28 cellular contexts compared by ENCODE assay signal in genomic region chr3:180073561-180073960, GRCh38. TPM values are rescaled to one million over a fixed set of nuclear protein-coding genes. Genes with fewer than 3 reads are reported as not detected.
DNase-seq lines count a peak whose midpoint lies in the region; ATAC-seq, FAIRE-seq and TF ChIP-seq lines count a peak whose summit lies in the region.
"Had no signal": no experiment of that assay in that cellular context is flagged by ENCODE, and none has a peak within 500 bp of the region (broad histone marks: within the 10 kb centered on the region; RNA-seq: fewer than 3 reads in every experiment).

No MANE protein-coding gene starts in this region.

- H3K36me3 Mint-ChIP-seq in MCF 10A (ENCODE audit: insufficient read depth, unreplicated experiment), result no peaks in the 10 kb centered on the region
- no peaks in the 10 kb centered on the region for H3K36me3 Mint-ChIP-seq in naive thymus-derived CD4-positive, alpha-beta T cell
- H3K36me3 Mint-ChIP-seq: CD4-positive, alpha-beta memory T cell had no signal

- CTCF ChIA-PET in MCF 10A (lab: Yijun Ruan, JAX), result interaction anchor here (0.7 kb wide), 1 partner anchor 104 kb away, joined by 3 read pairs; no protein-coding TSS in a partner anchor
- CTCF ChIA-PET in naive thymus-derived CD4-positive, alpha-beta T cell (lab: Charles Lee), result no interaction called here

- H3K79me2 ChIP-seq in Karpas-422 (ENCODE audit: low read length), result no peaks in the 10 kb centered on the region

- no peaks in the 10 kb centered on the region for H3K9me2 ChIP-seq in Karpas-422 (replicated peaks; ENCODE audit: insufficient read depth, low read length)

- DNase-seq in MCF 10A (ENCODE audit: unreplicated experiment) (peak; percentile 3), breast epithelium (ENCODE audit: low spot score in 2 of 2) (no peak), bronchial epithelial cell (ENCODE audit: low read depth) (peak; percentile 76), islet precursor cell (peak; percentile 74), NCI-H446 (lab: John Stamatoyannopoulos, UW) (no peak), Karpas-422 (no peak), lower lobe of right lung (no peak)
- no peak for DNase-seq in naive thymus-derived CD4-positive, alpha-beta T cell
- DNase-seq: ACHN; Caco-2; CD4-positive, alpha-beta memory T cell; DMS 273 treated with DMSO at 0.1 percent for 48 hours; DMS79 treated with DMSO at 0.1 percent for 48 hours; GOT3; MV-4-11; NCI-H1105 treated with DMSO at 0.1 percent for 48 hours; NCI-H2081; NCI-H2171 treated with DMSO at 0.1 percent for 48 hours; NCI-H446 treated with DMSO at 0.1 percent for 48 hours; NCI-H526 treated with DMSO at 0.1 percent for 48 hours; OCI-M1; RPMI8226; SHP77 had no signal

- no peaks in the 10 kb centered on the region for H4K20me1 ChIP-seq in Karpas-422 (ENCODE audit: insufficient read depth, low read depth, low read length)
- H4K20me1 ChIP-seq: BLaER1 treated with 17β-estradiol and CSF1 and Interleukin-3, amounts not matched to agents 10 nM and 100 nM had no signal

- H3K9me3 Mint-ChIP-seq in MCF 10A (ENCODE audit: unreplicated experiment), result no peaks in the 10 kb centered on the region
- H3K9me3 Mint-ChIP-seq in naive thymus-derived CD4-positive, alpha-beta T cell, result peaks cover 0 to 9% (median 1%) of the 10 kb centered on the region in 11 donors

- no peak overlapping the region for H3K27ac Mint-ChIP-seq in MCF 10A (ENCODE audit: low read depth, unreplicated experiment)
- H3K27ac Mint-ChIP-seq in naive thymus-derived CD4-positive, alpha-beta T cell, result no peak overlapping the region
- H3K27ac Mint-ChIP-seq: CD4-positive, alpha-beta memory T cell had no signal

- no peaks in the 10 kb centered on the region for H3K36me3 ChIP-seq in breast epithelium
- H3K36me3 ChIP-seq in bronchial epithelial cell (ENCODE audit: control insufficient read depth, insufficient read depth, low read length), result no peaks in the 10 kb centered on the region
- no peaks in the 10 kb centered on the region for H3K36me3 ChIP-seq in Karpas-422 (ENCODE audit: insufficient read depth, low read length)
- no peaks in the 10 kb centered on the region for H3K36me3 ChIP-seq in naive thymus-derived CD4-positive, alpha-beta T cell (ENCODE audit: control insufficient read depth in 2 of 3, insufficient read depth in 3 of 3, low read length in 3 of 3)
- H3K36me3 ChIP-seq in lower lobe of right lung, result no peaks in the 10 kb centered on the region
- H3K36me3 ChIP-seq: BLaER1 treated with 17β-estradiol and CSF1 and Interleukin-3, amounts not matched to agents 10 nM and 100 nM had no signal

- H3K27me3 Mint-ChIP-seq in MCF 10A (ENCODE audit: insufficient read depth, unreplicated experiment), result no peaks in the 10 kb centered on the region
- H3K27me3 Mint-ChIP-seq in naive thymus-derived CD4-positive, alpha-beta T cell, result peaks cover 0 to 9% (median 0%) of the 10 kb centered on the region in 5 donors

- H3K27ac ChIP-seq in breast epithelium (no peak overlapping the region), Karpas-422 (ENCODE audit: low read length) (no peak overlapping the region), lower lobe of right lung (no peak overlapping the region)
- H3K27ac ChIP-seq in naive thymus-derived CD4-positive, alpha-beta T cell (ENCODE audit: low read depth, low read length), result no peak overlapping the region
- H3K27ac ChIP-seq: 22Rv1; BLaER1 treated with 17β-estradiol and CSF1 and Interleukin-3, amounts not matched to agents 10 nM and 100 nM had no signal

- no peak for TF ChIP-seq CTCF in MCF 10A (IDR thresholded peaks at IDR 0.05; ENCODE audit: unreplicated experiment)
- no peak for TF ChIP-seq CTCF in breast epithelium (IDR thresholded peaks at IDR 0.05)
- TF ChIP-seq CTCF in bronchial epithelial cell (IDR thresholded peaks at IDR 0.05; ENCODE audit: insufficient read depth, low read length, severe bottlenecking), result no peak
- no peak for TF ChIP-seq CTCF in lower lobe of right lung (IDR thresholded peaks at IDR 0.05)

- FAIRE-seq in bronchial epithelial cell (lab: Jason Lieb, UNC), result no peak
- FAIRE-seq: GM12878, HepG2, K562 had no signal

- H3K4me3 ChIP-seq in breast epithelium (no peak overlapping the region), bronchial epithelial cell (ENCODE audit: low read depth, low read length) (no peak overlapping the region), Karpas-422 (ENCODE audit: low read length) (no peak overlapping the region), lower lobe of right lung (no peak overlapping the region)
- no peak overlapping the region for H3K4me3 ChIP-seq in naive thymus-derived CD4-positive, alpha-beta T cell (ENCODE audit: low read length)
- H3K4me3 ChIP-seq: BLaER1 treated with 17β-estradiol and CSF1 and Interleukin-3, amounts not matched to agents 10 nM and 100 nM; GM12878; K562 had no signal

- H3K9me3 ChIP-seq in breast epithelium (no peaks in the 10 kb centered on the region), Karpas-422 (ENCODE audit: low read length) (no peaks in the 10 kb centered on the region), lower lobe of right lung (no peaks in the 10 kb centered on the region)
- no peaks in the 10 kb centered on the region for H3K9me3 ChIP-seq in naive thymus-derived CD4-positive, alpha-beta T cell (ENCODE audit: control insufficient read depth in 2 of 3, low read length in 3 of 3)
- H3K9me3 ChIP-seq: Caco-2 had no signal

- no peak for ATAC-seq in naive thymus-derived CD4-positive, alpha-beta T cell
- ATAC-seq in lower lobe of right lung, result no peak
- ATAC-seq: GM12878, HepG2, K562 had no signal

- TF ChIP-seq POLR2A in breast epithelium (IDR thresholded peaks at IDR 0.05), result no peak

- no peak overlapping the region for H3K4me2 ChIP-seq in Karpas-422 (ENCODE audit: low read depth, low read length, poor library complexity, severe bottlenecking)
- H3K4me2 ChIP-seq: BLaER1 treated with 17β-estradiol and CSF1 and Interleukin-3, amounts not matched to agents 10 nM and 100 nM had no signal

- POLR2A ChIA-PET in MCF 10A (lab: Yijun Ruan, JAX), result no interaction called here
- POLR2A ChIA-PET in naive thymus-derived CD4-positive, alpha-beta T cell (lab: Charles Lee), result no interaction called here

- no peak overlapping the region for H3K4me3 Mint-ChIP-seq in MCF 10A (ENCODE audit: unreplicated experiment)
- no peak overlapping the region for H3K4me3 Mint-ChIP-seq in naive thymus-derived CD4-positive, alpha-beta T cell
- H3K4me3 Mint-ChIP-seq: CD4-positive, alpha-beta memory T cell had no signal

- no peaks in the 10 kb centered on the region for H3K4me1 Mint-ChIP-seq in MCF 10A (ENCODE audit: insufficient read depth, unreplicated experiment)
- no peaks in the 10 kb centered on the region for H3K4me1 Mint-ChIP-seq in naive thymus-derived CD4-positive, alpha-beta T cell
- H3K4me1 Mint-ChIP-seq: CD4-positive, alpha-beta memory T cell had no signal

- no TSS peak for BruUV-seq in MCF 10A (replicated peaks; lab: Mats Ljungman, UMichigan)

- H3K27me3 ChIP-seq in breast epithelium (no peaks in the 10 kb centered on the region), bronchial epithelial cell (ENCODE audit: control insufficient read depth, insufficient read depth, low read length) (no peaks in the 10 kb centered on the region), Karpas-422 (ENCODE audit: low read length) (no peaks in the 10 kb centered on the region), lower lobe of right lung (ENCODE audit: low read depth) (no peaks in the 10 kb centered on the region)
- H3K27me3 ChIP-seq in naive thymus-derived CD4-positive, alpha-beta T cell (ENCODE audit: control insufficient read depth in 2 of 2, insufficient read depth in 2 of 2, low read length in 2 of 2), result no peaks in the 10 kb centered on the region
- H3K27me3 ChIP-seq: BLaER1 treated with 17β-estradiol and CSF1 and Interleukin-3, amounts not matched to agents 10 nM and 100 nM had no signal

- H2AFZ ChIP-seq in Karpas-422 (ENCODE audit: low read length), result no peak overlapping the region

- intact Hi-C loops in MCF 10A (cut with micrococcal nuclease), result no loop called here
- intact Hi-C loops in breast epithelium (cut with DNase I; ENCODE audit: low total_unique reads), result no loop called here
- intact Hi-C loops in naive thymus-derived CD4-positive, alpha-beta T cell (cut with micrococcal nuclease), result no loop called here
- intact Hi-C loops in lower lobe of right lung (cut with DNase I), result no loop called here

- H3K9ac ChIP-seq in Karpas-422 (ENCODE audit: low read length), result no peak overlapping the region
- H3K9ac ChIP-seq: BLaER1 treated with 17β-estradiol and CSF1 and Interleukin-3, amounts not matched to agents 10 nM and 100 nM had no signal

- no peaks in the 10 kb centered on the region for H3K4me1 ChIP-seq in breast epithelium
- H3K4me1 ChIP-seq in Karpas-422 (ENCODE audit: low read length), result peaks cover 14% of the 10 kb centered on the region
- H3K4me1 ChIP-seq in naive thymus-derived CD4-positive, alpha-beta T cell (ENCODE audit: control insufficient read depth in 2 of 2, insufficient read depth in 2 of 2, low read length in 2 of 2), result no peaks in the 10 kb centered on the region
- H3K4me1 ChIP-seq in lower lobe of right lung, result no peaks in the 10 kb centered on the region
- H3K4me1 ChIP-seq: BLaER1 treated with 17β-estradiol and CSF1 and Interleukin-3, amounts not matched to agents 10 nM and 100 nM; Caco-2 had no signal

RNA-seq across cellular contexts. Expression of gene PEX5L, which starts 36.8 kb away (rescaled TPM):
- total RNA-seq in MCF 10A (2022), result 0.32 and 0.47 TPM in 2 replicates
- 1 to 10 TPM in 2 of 3 donors, under 1 TPM in 1; 0.48 to 3.3 (median 1.6) TPM for total RNA-seq in breast epithelium
- under 0.01 TPM in 2 replicates for total RNA-seq in bronchial epithelial cell
- 0.43 and 0.60 TPM in 2 replicates for total RNA-seq in Karpas-422 (2014; rRNA removed; shearing (Covaris generic); ENCODE audit: low replicate concordance)
- under 1 TPM in 1 of 5 experiments, not detected in 4; 0.46 TPM for total RNA-seq in naive thymus-derived CD4-positive, alpha-beta T cell
- polyA plus RNA-seq in naive thymus-derived CD4-positive, alpha-beta T cell, result under 1 TPM in 1 of 2 donors, not detected in 1; 0.08 TPM
- total RNA-seq in lower lobe of right lung, result not detected
- total RNA-seq: Caco-2; CD4-positive, alpha-beta memory T cell; HepG2; K562 had no signal
- polyA plus RNA-seq: HepG2, K562 had no signal

Comparison
In these comparisons a context has a peak if more than half of its experiments do, and no peak if none do; other contexts are left out.
1. DNase-seq: peak in MCF 10A (single experiment), bronchial epithelial cell (single experiment) and islet precursor cell (single experiment); none in breast epithelium (0 of 2), NCI-H446 (0 of 2), Karpas-422 (single experiment), naive thymus-derived CD4-positive, alpha-beta T cell (0 of 9) and lower lobe of right lung (single experiment).